21 cellular contexts compared by ENCODE assay signal in the genomic region with DNA sequence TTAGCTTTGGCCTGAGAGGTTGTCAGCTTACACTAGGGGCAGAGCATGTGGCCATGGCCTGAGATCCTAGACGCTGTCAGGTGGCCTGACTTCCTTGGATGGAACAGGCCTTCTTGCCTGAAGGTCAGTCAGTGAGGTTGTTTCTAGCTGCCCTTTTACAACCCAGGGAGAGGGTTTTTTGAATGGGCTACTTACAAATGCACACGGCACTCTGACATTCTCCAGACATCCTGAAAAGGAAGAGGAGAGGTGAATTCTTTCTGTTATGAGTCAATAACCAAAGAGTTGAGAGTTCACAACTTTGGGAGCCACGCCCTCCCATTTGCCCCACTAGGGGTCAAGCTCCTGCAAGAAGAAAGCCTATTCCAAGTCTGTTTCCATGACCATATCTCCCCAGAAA. TPM values are rescaled to one million over a fixed set of nuclear protein-coding genes. Genes with fewer than 3 reads are reported as not detected.
A peak's percentile ranks its signal among the peaks of the same experiment; 100 is the strongest.
DNase-seq lines count a peak whose midpoint lies in the region; ATAC-seq and TF ChIP-seq lines count a peak whose summit lies in the region.
"Had no signal": no experiment of that assay in that cellular context is flagged by ENCODE, and none has a peak within 500 bp of the region (broad histone marks: within the 10 kb centered on the region; RNA-seq: fewer than 3 reads in every experiment).

No MANE protein-coding gene starts in this region.

- peak; percentile 15 for DNase-seq in activated CD8-positive, alpha-beta memory T cell treated with anti-CD3 and anti-CD28 coated beads, Interleukin-2, amount 50 U/mL, for 48 hours
- DNase-seq in activated CD8-positive, alpha-beta memory T cell treated with anti-CD3 and anti-CD28 coated beads, Interleukin-2, amount 10 ng/mL, durations not matched to agents 7 days and 5 days: no peak
- DNase-seq in SJSA1 (ENCODE audit: low read depth in 1 of 2, low spot score in 2 of 2): peak; percentile 79 to 90
- DNase-seq in epithelial cell of esophagus (ENCODE audit: low read depth): peak; percentile 2
- peak; percentile 73 for DNase-seq in islet precursor cell
- DNase-seq in NCI-H2081 treated with DMSO at 0.1 percent for 48 hours (lab: John Stamatoyannopoulos, UW): no peak
- no peak for DNase-seq in NCI-H2107 treated with DMSO at 0.1 percent for 48 hours (lab: John Stamatoyannopoulos, UW; ENCODE audit: unreplicated experiment)
- DNase-seq: AML-193; Caco-2; Calu3; CD4-positive, alpha-beta T cell; CD8-positive, alpha-beta T cell; DMS79 treated with DMSO at 0.1 percent for 48 hours; GF-D8 had no signal

- H3K27ac Mint-ChIP-seq in activated CD8-positive, alpha-beta memory T cell treated with anti-CD3 and anti-CD28 coated beads, Interleukin-2, amount 10 ng/mL, durations not matched to agents 7 days and 5 days: no peak overlapping the region
- H3K27ac Mint-ChIP-seq: B cell; CD4-positive, alpha-beta T cell; CD8-positive, alpha-beta T cell had no signal

- H3K4me1 Mint-ChIP-seq in activated CD8-positive, alpha-beta memory T cell treated with anti-CD3 and anti-CD28 coated beads, Interleukin-2, amount 10 ng/mL, durations not matched to agents 7 days and 5 days: no peaks in the 10 kb centered on the region
- H3K4me1 Mint-ChIP-seq: B cell had no signal

- H3K27me3 ChIP-seq in SJSA1 (replicated peaks): peaks cover 94% of the 10 kb centered on the region
- H3K27me3 ChIP-seq: BLaER1 treated with 17β-estradiol and CSF1 and Interleukin-3, amounts not matched to agents 10 nM and 100 nM had no signal

- H3K27ac ChIP-seq in SJSA1: no peak overlapping the region
- H3K27ac ChIP-seq: 22Rv1; A549; BLaER1 treated with 17β-estradiol and CSF1 and Interleukin-3, amounts not matched to agents 10 nM and 100 nM; C4-2B had no signal

- ATAC-seq in activated CD8-positive, alpha-beta memory T cell treated with anti-CD3 and anti-CD28 coated beads, Interleukin-2, amount 10 ng/mL, durations not matched to agents 7 days and 5 days: no peak
- ATAC-seq in HG03378 (IDR thresholded peaks at IDR 0.05; ENCODE audit: unreplicated experiment): no peak
- ATAC-seq: A549; CD8-positive, alpha-beta T cell had no signal

- TF ChIP-seq CTCF in epithelial cell of esophagus (IDR thresholded peaks at IDR 0.05; ENCODE audit: insufficient read depth, low read depth, low read length, missing control alignments): no peak

- peaks cover 27% of the 10 kb centered on the region for H3K9me3 ChIP-seq in SJSA1 (replicated peaks)
- H3K9me3 ChIP-seq: A549; BLaER1 treated with 17β-estradiol and CSF1 and Interleukin-3, amounts not matched to agents 10 nM and 100 nM; Caco-2 had no signal

- no peaks in the 10 kb centered on the region for H3K36me3 ChIP-seq in SJSA1
- H3K36me3 ChIP-seq: BLaER1 treated with 17β-estradiol and CSF1 and Interleukin-3, amounts not matched to agents 10 nM and 100 nM had no signal

- H3K4me1 ChIP-seq in SJSA1 (replicated peaks): no peaks in the 10 kb centered on the region
- H3K4me1 ChIP-seq: A549, Caco-2 had no signal

- no peaks in the 10 kb centered on the region for H3K36me3 Mint-ChIP-seq in activated CD8-positive, alpha-beta memory T cell treated with anti-CD3 and anti-CD28 coated beads, Interleukin-2, amount 10 ng/mL, durations not matched to agents 7 days and 5 days
- H3K36me3 Mint-ChIP-seq: CD8-positive, alpha-beta T cell had no signal

- H3K4me3 Mint-ChIP-seq in activated CD8-positive, alpha-beta memory T cell treated with anti-CD3 and anti-CD28 coated beads, Interleukin-2, amount 10 ng/mL, durations not matched to agents 7 days and 5 days: no peak overlapping the region
- H3K4me3 Mint-ChIP-seq: B cell; CD4-positive, alpha-beta T cell; CD8-positive, alpha-beta T cell had no signal

- peaks cover 24% of the 10 kb centered on the region for H3K27me3 Mint-ChIP-seq in activated CD8-positive, alpha-beta memory T cell treated with anti-CD3 and anti-CD28 coated beads, Interleukin-2, amount 10 ng/mL, durations not matched to agents 7 days and 5 days

- H3K4me3 ChIP-seq in SJSA1 (no peak overlapping the region), epithelial cell of esophagus (ENCODE audit: low read length) (no peak overlapping the region)
- H3K4me3 ChIP-seq: A549; BLaER1 treated with 17β-estradiol and CSF1 and Interleukin-3, amounts not matched to agents 10 nM and 100 nM had no signal

- H3K9me3 Mint-ChIP-seq in activated CD8-positive, alpha-beta memory T cell treated with anti-CD3 and anti-CD28 coated beads, Interleukin-2, amount 10 ng/mL, durations not matched to agents 7 days and 5 days (ENCODE audit: low read depth): no peaks in the 10 kb centered on the region
- H3K9me3 Mint-ChIP-seq: CD4-positive, alpha-beta T cell; CD8-positive, alpha-beta T cell had no signal

- CTCF ChIA-PET in activated CD8-positive, alpha-beta memory T cell treated with anti-CD3 and anti-CD28 coated beads, Interleukin-2, amount 10 ng/mL, durations not matched to agents 7 days and 5 days (lab: Charles Lee): interaction anchor here (0.7 to 1.1 kb wide), 2 partner anchors 17 to 111 kb away, joined by 3 read pairs; no protein-coding TSS in a partner anchor

RNA-seq across cellular contexts. Expression of gene KRT76, which starts 7.8 kb away (rescaled TPM):
- total RNA-seq in activated CD8-positive, alpha-beta memory T cell treated with anti-CD3 and anti-CD28 coated beads, Interleukin-2, amount 10 ng/mL, durations not matched to agents 7 days and 5 days: not detected
- 0.21 TPM in 1 of 2 replicates, not detected in the other for total RNA-seq in SJSA1 (2014; rRNA removed; shearing (Covaris generic))
- total RNA-seq: A172; B cell; Caco-2; Calu3; CD4-positive, alpha-beta T cell; CD8-positive, alpha-beta T cell had no signal

RNA-seq across cellular contexts. Expression of gene KRT3, which starts 26.6 kb away (rescaled TPM):
- not detected for total RNA-seq in activated CD8-positive, alpha-beta memory T cell treated with anti-CD3 and anti-CD28 coated beads, Interleukin-2, amount 10 ng/mL, durations not matched to agents 7 days and 5 days
- total RNA-seq in SJSA1 (2014; rRNA removed; shearing (Covaris generic)): 0.08 TPM in 1 of 2 replicates, not detected in the other
- total RNA-seq: A172; B cell; Caco-2; Calu3; CD4-positive, alpha-beta T cell; CD8-positive, alpha-beta T cell had no signal

RNA-seq across cellular contexts. Expression of gene KRT4, which starts 44.6 kb away (rescaled TPM):
- not detected for total RNA-seq in activated CD8-positive, alpha-beta memory T cell treated with anti-CD3 and anti-CD28 coated beads, Interleukin-2, amount 10 ng/mL, durations not matched to agents 7 days and 5 days
- total RNA-seq in SJSA1 (2014; rRNA removed; shearing (Covaris generic)): not detected in 2 replicates
- total RNA-seq: A172; B cell; Calu3; CD4-positive, alpha-beta T cell; CD8-positive, alpha-beta T cell had no signal

Comparison
In these comparisons a context has a peak if more than half of its experiments do, and no peak if none do; other contexts are left out.
1. DNase-seq: peak in activated CD8-positive, alpha-beta memory T cell treated with anti-CD3 and anti-CD28 coated beads, Interleukin-2, amount 50 U/mL, for 48 hours (single experiment), SJSA1 (2 of 2), epithelial cell of esophagus (single experiment) and islet precursor cell (single experiment); none in activated CD8-positive, alpha-beta memory T cell treated with anti-CD3 and anti-CD28 coated beads, Interleukin-2, amount 10 ng/mL, durations not matched to agents 7 days and 5 days (single experiment), NCI-H2081 treated with DMSO at 0.1 percent for 48 hours (single experiment) and NCI-H2107 treated with DMSO at 0.1 percent for 48 hours (single experiment).